14 cellular contexts compared by ENCODE assay signal in genomic region chr1:8870118-8870517, GRCh38. TPM values are rescaled to one million over a fixed set of nuclear protein-coding genes. Genes with fewer than 3 reads are reported as not detected.
A peak's percentile ranks its signal among the peaks of the same experiment; 100 is the strongest.
DNase-seq lines count a peak whose midpoint lies in the region; ATAC-seq and TF ChIP-seq lines count a peak whose summit lies in the region.
"Had no signal": no experiment of that assay in that cellular context is flagged by ENCODE, and none has a peak within 500 bp of the region (broad histone marks: within the 10 kb centered on the region; RNA-seq: fewer than 3 reads in every experiment).

No MANE protein-coding gene starts in this region.

- H3K4me3 Mint-ChIP-seq in activated naive CD4-positive, alpha-beta T cell treated with anti-CD3 and anti-CD28 coated beads for 36 hours, result peak overlapping the region; percentile 19
- H3K4me3 Mint-ChIP-seq in T-cell (no peak overlapping the region), endothelial cell (ENCODE audit: unreplicated experiment) (peak overlapping the region; percentile 31)
- H3K4me3 Mint-ChIP-seq in stimulated activated effector memory CD8-positive, alpha-beta T cell treated with anti-CD3 and anti-CD28 coated beads, Interleukin-12 subunit alpha, Interleukin-12 subunit beta, amount 100 ng/mL, for 72 hours, result peak overlapping the region; percentile 35

- ATAC-seq in T-cell (replicated peaks in 1 of 4) (no peak), GM18498 (IDR thresholded peaks at IDR 0.05; ENCODE audit: unreplicated experiment) (no peak)
- no peak for ATAC-seq in stimulated activated effector memory CD8-positive, alpha-beta T cell treated with anti-CD3 and anti-CD28 coated beads, Interleukin-12 subunit alpha, Interleukin-12 subunit beta, amount 100 ng/mL, for 72 hours

- POLR2A ChIA-PET in T-cell (lab: Charles Lee), result no interaction called here

- intact Hi-C loops in activated naive CD4-positive, alpha-beta T cell treated with anti-CD3 and anti-CD28 coated beads for 36 hours (cut with micrococcal nuclease), result loop anchor here (10.0 kb wide), 2 partner anchors 475 to 785 kb away; partner anchors contain the start of gene PIK3CD

- no peaks in the 10 kb centered on the region for H3K27me3 Mint-ChIP-seq in activated naive CD4-positive, alpha-beta T cell treated with anti-CD3 and anti-CD28 coated beads for 36 hours (ENCODE audit: low read depth)
- no peaks in the 10 kb centered on the region for H3K27me3 Mint-ChIP-seq in T-cell
- peaks cover 5% of the 10 kb centered on the region for H3K27me3 Mint-ChIP-seq in endothelial cell (ENCODE audit: unreplicated experiment)

- H3K36me3 Mint-ChIP-seq in activated naive CD4-positive, alpha-beta T cell treated with anti-CD3 and anti-CD28 coated beads for 36 hours (ENCODE audit: low read depth), result peaks cover 91% of the 10 kb centered on the region
- H3K36me3 Mint-ChIP-seq in T-cell, result peaks cover 79% of the 10 kb centered on the region
- H3K36me3 Mint-ChIP-seq in endothelial cell (ENCODE audit: low read depth, unreplicated experiment), result peaks cover 55% of the 10 kb centered on the region
- peaks cover 100% of the 10 kb centered on the region for H3K36me3 Mint-ChIP-seq in stimulated activated effector memory CD8-positive, alpha-beta T cell treated with anti-CD3 and anti-CD28 coated beads, Interleukin-12 subunit alpha, Interleukin-12 subunit beta, amount 100 ng/mL, for 72 hours

- H3K27ac Mint-ChIP-seq in activated naive CD4-positive, alpha-beta T cell treated with anti-CD3 and anti-CD28 coated beads for 36 hours, result peak overlapping the region; percentile 90
- H3K27ac Mint-ChIP-seq in T-cell (peak overlapping the region; percentile 25 to 49), endothelial cell (ENCODE audit: unreplicated experiment) (no peak overlapping the region)
- H3K27ac Mint-ChIP-seq in stimulated activated effector memory CD8-positive, alpha-beta T cell treated with anti-CD3 and anti-CD28 coated beads, Interleukin-12 subunit alpha, Interleukin-12 subunit beta, amount 100 ng/mL, for 72 hours, result peak overlapping the region; percentile 98

- H3K4me1 Mint-ChIP-seq in activated naive CD4-positive, alpha-beta T cell treated with anti-CD3 and anti-CD28 coated beads for 36 hours (ENCODE audit: low read depth), result peaks cover 88% of the 10 kb centered on the region
- peaks cover 31 to 61% (median 54%) of the 10 kb centered on the region in 3 donors for H3K4me1 Mint-ChIP-seq in T-cell
- H3K4me1 Mint-ChIP-seq in endothelial cell (ENCODE audit: unreplicated experiment), result peaks cover 15% of the 10 kb centered on the region
- peaks cover 77% of the 10 kb centered on the region for H3K4me1 Mint-ChIP-seq in stimulated activated effector memory CD8-positive, alpha-beta T cell treated with anti-CD3 and anti-CD28 coated beads, Interleukin-12 subunit alpha, Interleukin-12 subunit beta, amount 100 ng/mL, for 72 hours

- CTCF ChIA-PET in activated naive CD4-positive, alpha-beta T cell treated with anti-CD3 and anti-CD28 coated beads for 36 hours (lab: Charles Lee), result interaction anchor here (0.9 kb wide), 1 partner anchor 135 kb away, joined by 4 read pairs; no protein-coding TSS in a partner anchor
- CTCF ChIA-PET in T-cell (lab: Charles Lee), result no interaction called here

- DNase-seq in activated naive CD4-positive, alpha-beta T cell treated with anti-CD3 and anti-CD28 coated beads for 36 hours, result no peak
- no peak for DNase-seq in activated naive CD4-positive, alpha-beta T cell (lab: John Stamatoyannopoulos, UW)
- DNase-seq in T-cell (no peak), endothelial cell (ENCODE audit: low spot score) (no peak), NCI-H446 treated with DMSO at 0.1 percent for 48 hours (lab: John Stamatoyannopoulos, UW) (no peak), HT-29 (ENCODE audit: low spot score) (no peak)
- no peak for DNase-seq in stimulated activated effector memory CD8-positive, alpha-beta T cell treated with anti-CD3 and anti-CD28 coated beads, Interleukin-12 subunit alpha, Interleukin-12 subunit beta, amount 100 ng/mL, for 72 hours (ENCODE audit: low spot score in 2 of 2)
- DNase-seq: aorta; KG1; NCI-H748 treated with DMSO at 0.1 percent for 48 hours; stimulated activated CD8-positive, alpha-beta memory T cell treated with anti-CD3 and anti-CD28 coated beads, Interleukin-4, amount 100 ng/mL, for 48 hours; T-helper 9 cell; trophoblast cell had no signal

- no peak for TF ChIP-seq CTCF in endothelial cell (IDR thresholded peaks at IDR 0.05; ENCODE audit: unreplicated experiment)

- no peaks in the 10 kb centered on the region for H3K9me3 Mint-ChIP-seq in activated naive CD4-positive, alpha-beta T cell treated with anti-CD3 and anti-CD28 coated beads for 36 hours
- H3K9me3 Mint-ChIP-seq in T-cell, result no peaks in the 10 kb centered on the region
- no peaks in the 10 kb centered on the region for H3K9me3 Mint-ChIP-seq in endothelial cell (ENCODE audit: unreplicated experiment)
- H3K9me3 Mint-ChIP-seq in stimulated activated effector memory CD8-positive, alpha-beta T cell treated with anti-CD3 and anti-CD28 coated beads, Interleukin-12 subunit alpha, Interleukin-12 subunit beta, amount 100 ng/mL, for 72 hours, result no peaks in the 10 kb centered on the region

RNA-seq across cellular contexts. Expression of gene ENO1, which starts 8.4 kb away (rescaled TPM):
- total RNA-seq in activated naive CD4-positive, alpha-beta T cell treated with anti-CD3 and anti-CD28 coated beads for 36 hours, result 1,000 to 10,000 TPM; 2,952 to 3,004 TPM
- total RNA-seq in T-cell, result 100 to 1,000 TPM; 308 to 625 (median 545) TPM
- total RNA-seq in endothelial cell (ENCODE audit: unreplicated experiment), result 626 TPM
- total RNA-seq in HT-29 (2014; rRNA removed; shearing (Covaris generic)), result 2,011 and 2,121 TPM in 2 replicates

RNA-seq across cellular contexts. Expression of gene RERE, which starts 52.7 kb away (rescaled TPM):
- 10 to 100 TPM; 46.4 to 47.6 TPM for total RNA-seq in activated naive CD4-positive, alpha-beta T cell treated with anti-CD3 and anti-CD28 coated beads for 36 hours
- 100 to 1,000 TPM in 3 of 5 donors, 10 to 100 TPM in 2; 85.1 to 116 (median 103) TPM for total RNA-seq in T-cell
- 115 TPM for total RNA-seq in endothelial cell (ENCODE audit: unreplicated experiment)
- 35.5 and 37.1 TPM in 2 replicates for total RNA-seq in HT-29 (2014; rRNA removed; shearing (Covaris generic))

Comparison
In these comparisons a context has a peak if more than half of its experiments do, and no peak if none do; other contexts are left out.
1. H3K4me3 Mint-ChIP-seq: peak in activated naive CD4-positive, alpha-beta T cell treated with anti-CD3 and anti-CD28 coated beads for 36 hours (single experiment), endothelial cell (single experiment) and stimulated activated effector memory CD8-positive, alpha-beta T cell treated with anti-CD3 and anti-CD28 coated beads, Interleukin-12 subunit alpha, Interleukin-12 subunit beta, amount 100 ng/mL, for 72 hours (single experiment); none in T-cell (0 of 3).